Comparison of ENCODE assay signal across 8 cellular contexts in the genomic region with DNA sequence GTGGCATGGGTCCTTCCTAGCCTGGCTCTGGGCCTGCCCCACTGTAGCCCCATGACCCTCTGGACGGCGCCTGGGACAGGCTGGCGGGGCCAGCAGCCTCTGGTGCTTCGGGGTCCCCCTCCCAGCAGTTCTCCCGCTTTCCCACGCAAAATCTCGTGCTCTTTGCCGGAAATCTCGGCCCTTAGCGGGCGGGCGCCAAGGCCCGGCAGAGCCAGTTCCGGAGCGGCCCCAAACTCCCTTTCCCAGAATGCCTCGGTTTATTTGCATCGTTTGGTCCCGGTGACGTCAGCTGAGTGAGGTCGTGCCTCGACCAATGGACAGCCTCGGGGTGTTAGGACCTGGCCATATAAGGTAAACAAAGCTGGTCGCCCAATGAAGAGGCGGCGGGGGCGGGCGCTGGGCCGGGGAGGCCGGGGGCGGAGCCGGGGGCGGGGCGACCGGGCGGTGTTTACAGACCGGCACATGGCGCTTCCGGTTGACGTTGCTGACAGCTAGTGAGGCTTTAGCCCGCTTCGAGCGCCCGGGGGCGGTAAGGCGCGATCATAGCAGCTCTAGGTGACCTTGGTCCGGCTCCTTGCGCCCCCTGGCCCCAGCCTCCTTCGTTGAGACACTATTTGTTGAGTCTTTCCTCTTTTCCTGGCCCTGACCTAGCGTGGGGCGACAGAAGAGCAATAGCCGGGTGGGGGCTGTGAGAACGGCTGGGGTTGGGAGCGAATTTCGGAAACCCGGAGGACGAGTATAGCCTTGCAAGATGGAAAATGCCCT. TPM values are rescaled to one million over a fixed set of nuclear protein-coding genes. Genes with fewer than 3 reads are reported as not detected.
DNase-seq lines count a peak whose midpoint lies in the region; ATAC-seq and TF ChIP-seq lines count a peak whose summit lies in the region.

No MANE protein-coding gene starts in this region.

- peak overlapping the region; percentile 98 for H3K27ac Mint-ChIP-seq in activated T-helper 1 cell treated with anti-CD3 and anti-CD28 coated beads, Interleukin-12 subunit alpha, Interleukin-12 subunit beta, Interleukin-2, Interleukin-4 antibody, amounts not matched to agents 30 ng/mL and 10 ng/mL and 1 ng/mL, durations not matched to agents 14 hours and 24 hours and 36 hours
- peak overlapping the region; percentile 98 to 99 (median 99) for H3K27ac Mint-ChIP-seq in naive B cell
- H3K27ac Mint-ChIP-seq in stimulated activated memory B cell treated with anti-CD40 and anti-IgM and Interleukin-4, amounts not matched to agents 10 μg/mL and 1 μg/mL and 100 μg/mL, for 72 hours: peak overlapping the region; percentile 94

- H3K27me3 ChIP-seq in DOHH2 (ENCODE audit: control insufficient read depth, low read length) (no peaks in the 10 kb centered on the region), Peyer's patch (no peaks in the 10 kb centered on the region)

- H3K27ac ChIP-seq in DOHH2 (ENCODE audit: low read depth, low read length): peak overlapping the region; percentile 85
- peak overlapping the region; percentile 70 for H3K27ac ChIP-seq in KOPT-K1 (ENCODE audit: low read depth, low read length, poor library complexity, severe bottlenecking)
- H3K27ac ChIP-seq in Peyer's patch: peak overlapping the region; percentile 93 to 99 (median 96)

- H3K4me3 Mint-ChIP-seq in activated T-helper 1 cell treated with anti-CD3 and anti-CD28 coated beads, Interleukin-12 subunit alpha, Interleukin-12 subunit beta, Interleukin-2, Interleukin-4 antibody, amounts not matched to agents 30 ng/mL and 10 ng/mL and 1 ng/mL, durations not matched to agents 14 hours and 24 hours and 36 hours: peak overlapping the region; percentile 95
- H3K4me3 Mint-ChIP-seq in naive B cell: peak overlapping the region; percentile 89 to 98 (median 95)
- peak overlapping the region; percentile 90 for H3K4me3 Mint-ChIP-seq in stimulated activated memory B cell treated with anti-CD40 and anti-IgM and Interleukin-4, amounts not matched to agents 10 μg/mL and 1 μg/mL and 100 μg/mL, for 72 hours

- peak overlapping the region; percentile 94 for H3K4me3 ChIP-seq in DOHH2 (ENCODE audit: low read length)
- peak overlapping the region; percentile 52 to 97 (median 94) for H3K4me3 ChIP-seq in Peyer's patch

- peak; percentile 99 to 100 (median 100) for DNase-seq in Peyer's patch
- peak; percentile 98 for DNase-seq in activated T-helper 1 cell treated with anti-CD3 and anti-CD28 coated beads, Interleukin-12 subunit alpha, Interleukin-12 subunit beta, Interleukin-2, Interleukin-4 antibody, amounts not matched to agents 30 ng/mL and 10 ng/mL and 1 ng/mL, durations not matched to agents 14 hours and 24 hours and 36 hours (ENCODE audit: low spot score)
- peak; percentile 100 for DNase-seq in fibroblast of gingiva (ENCODE audit: low read depth)
- DNase-seq in naive B cell: peak; percentile 97

- H3K36me3 ChIP-seq in DOHH2 (ENCODE audit: control insufficient read depth, low read length) (no peaks in the 10 kb centered on the region), KOPT-K1 (ENCODE audit: insufficient read depth, low read length) (no peaks in the 10 kb centered on the region), Peyer's patch (no peaks in the 10 kb centered on the region)

- intact Hi-C loops in activated T-helper 1 cell treated with anti-CD3 and anti-CD28 coated beads, Interleukin-12 subunit alpha, Interleukin-12 subunit beta, Interleukin-2, Interleukin-4 antibody, amounts not matched to agents 30 ng/mL and 10 ng/mL and 1 ng/mL, durations not matched to agents 14 hours and 24 hours and 36 hours (cut with micrococcal nuclease): loop anchor here (1.0 to 5.0 kb wide), 11 partner anchors 8 to 364 kb away; a partner anchor contains a TSS

- peak overlapping the region; percentile 99 for H3K4me2 ChIP-seq in DOHH2 (ENCODE audit: low read length)

- H3K36me3 Mint-ChIP-seq in activated T-helper 1 cell treated with anti-CD3 and anti-CD28 coated beads, Interleukin-12 subunit alpha, Interleukin-12 subunit beta, Interleukin-2, Interleukin-4 antibody, amounts not matched to agents 30 ng/mL and 10 ng/mL and 1 ng/mL, durations not matched to agents 14 hours and 24 hours and 36 hours (ENCODE audit: low read depth): no peaks in the 10 kb centered on the region
- H3K36me3 Mint-ChIP-seq in naive B cell: no peaks in the 10 kb centered on the region
- no peaks in the 10 kb centered on the region for H3K36me3 Mint-ChIP-seq in stimulated activated memory B cell treated with anti-CD40 and anti-IgM and Interleukin-4, amounts not matched to agents 10 μg/mL and 1 μg/mL and 100 μg/mL, for 72 hours

- H3K4me1 Mint-ChIP-seq in activated T-helper 1 cell treated with anti-CD3 and anti-CD28 coated beads, Interleukin-12 subunit alpha, Interleukin-12 subunit beta, Interleukin-2, Interleukin-4 antibody, amounts not matched to agents 30 ng/mL and 10 ng/mL and 1 ng/mL, durations not matched to agents 14 hours and 24 hours and 36 hours (ENCODE audit: low read depth): peaks cover 16% of the 10 kb centered on the region
- peaks cover 15 to 36% (median 26%) of the 10 kb centered on the region in 3 donors for H3K4me1 Mint-ChIP-seq in naive B cell
- H3K4me1 Mint-ChIP-seq in stimulated activated memory B cell treated with anti-CD40 and anti-IgM and Interleukin-4, amounts not matched to agents 10 μg/mL and 1 μg/mL and 100 μg/mL, for 72 hours: peaks cover 41% of the 10 kb centered on the region

- peaks cover 8% of the 10 kb centered on the region; the same call in 1 of the 2 replicates for H3F3A ChIP-seq in DOHH2 (ENCODE audit: control insufficient read depth, insufficient read depth)

- H3K27me3 Mint-ChIP-seq in activated T-helper 1 cell treated with anti-CD3 and anti-CD28 coated beads, Interleukin-12 subunit alpha, Interleukin-12 subunit beta, Interleukin-2, Interleukin-4 antibody, amounts not matched to agents 30 ng/mL and 10 ng/mL and 1 ng/mL, durations not matched to agents 14 hours and 24 hours and 36 hours (ENCODE audit: insufficient read depth): peaks cover 2% of the 10 kb centered on the region
- no peaks in the 10 kb centered on the region for H3K27me3 Mint-ChIP-seq in naive B cell
- H3K27me3 Mint-ChIP-seq in stimulated activated memory B cell treated with anti-CD40 and anti-IgM and Interleukin-4, amounts not matched to agents 10 μg/mL and 1 μg/mL and 100 μg/mL, for 72 hours: no peaks in the 10 kb centered on the region

- H3K4me1 ChIP-seq in DOHH2 (ENCODE audit: control insufficient read depth, low read length) (peaks cover 35% of the 10 kb centered on the region), Peyer's patch (peaks cover 4 to 63% (median 23%) of the 10 kb centered on the region in 4 donors)

- no peaks in the 10 kb centered on the region for H3K9me3 Mint-ChIP-seq in activated T-helper 1 cell treated with anti-CD3 and anti-CD28 coated beads, Interleukin-12 subunit alpha, Interleukin-12 subunit beta, Interleukin-2, Interleukin-4 antibody, amounts not matched to agents 30 ng/mL and 10 ng/mL and 1 ng/mL, durations not matched to agents 14 hours and 24 hours and 36 hours
- no peaks in the 10 kb centered on the region for H3K9me3 Mint-ChIP-seq in naive B cell
- no peaks in the 10 kb centered on the region for H3K9me3 Mint-ChIP-seq in stimulated activated memory B cell treated with anti-CD40 and anti-IgM and Interleukin-4, amounts not matched to agents 10 μg/mL and 1 μg/mL and 100 μg/mL, for 72 hours

- TF ChIP-seq POLR2A in Peyer's patch (IDR thresholded peaks at IDR 0.05): peak; percentile 67 to 80

- ATAC-seq in GM21786 (IDR thresholded peaks at IDR 0.05; ENCODE audit: unreplicated experiment) (peak; percentile 78), naive B cell (ENCODE audit: low read depth in 2 of 2) (peak; percentile 85 to 87)
- peak; percentile 92 for ATAC-seq in stimulated activated memory B cell treated with anti-CD40 and anti-IgM and Interleukin-4, amounts not matched to agents 10 μg/mL and 1 μg/mL and 100 μg/mL, for 72 hours

- peaks cover 7% of the 10 kb centered on the region for H4K20me1 ChIP-seq in DOHH2 (ENCODE audit: control insufficient read depth, insufficient read depth, low read depth, low read length)

- H3K9me3 ChIP-seq in DOHH2 (ENCODE audit: control insufficient read depth, insufficient read depth, low read length): no peaks in the 10 kb centered on the region
- no peaks in the 10 kb centered on the region for H3K9me3 ChIP-seq in KOPT-K1 (ENCODE audit: insufficient read depth, low read length, poor library complexity, severe bottlenecking)
- H3K9me3 ChIP-seq in Peyer's patch: no peaks in the 10 kb centered on the region

- H3K79me2 ChIP-seq in DOHH2 (ENCODE audit: control insufficient read depth, low read length): peaks cover 46% of the 10 kb centered on the region

- no peaks in the 10 kb centered on the region for H3K9me2 ChIP-seq in DOHH2 (replicated peaks; ENCODE audit: control insufficient read depth, low read length)

- peak; percentile 67 for TF ChIP-seq CTCF in DOHH2 (IDR thresholded peaks at IDR 0.05; ENCODE audit: low read depth, low read length, poor library complexity, severe bottlenecking)
- TF ChIP-seq CTCF in Peyer's patch (IDR thresholded peaks at IDR 0.05): peak; percentile 9 to 36 (median 32)

RNA-seq across cellular contexts. Expression of a gene that starts 1.5 kb away (rescaled TPM):
- 10 to 100 TPM; 11.6 to 25.1 (median 18.1) TPM for total RNA-seq in Peyer's patch
- total RNA-seq in activated T-helper 1 cell treated with anti-CD3 and anti-CD28 coated beads, Interleukin-12 subunit alpha, Interleukin-12 subunit beta, Interleukin-2, Interleukin-4 antibody, amounts not matched to agents 30 ng/mL and 10 ng/mL and 1 ng/mL, durations not matched to agents 14 hours and 24 hours and 36 hours: 23.1 and 26.2 TPM in 2 replicates
- 1 to 10 TPM; 2.6 to 7.5 (median 5.0) TPM for polyA plus RNA-seq in naive B cell (ENCODE audit: low read depth in 6 of 6)

RNA-seq across cellular contexts. Expression of a gene that starts 8.4 kb away (rescaled TPM):
- 100 to 1,000 TPM in 2 of 4 donors, 10 to 100 TPM in 2; 74.1 to 147 (median 93.8) TPM for total RNA-seq in Peyer's patch
- 110 and 119 TPM in 2 replicates for total RNA-seq in activated T-helper 1 cell treated with anti-CD3 and anti-CD28 coated beads, Interleukin-12 subunit alpha, Interleukin-12 subunit beta, Interleukin-2, Interleukin-4 antibody, amounts not matched to agents 30 ng/mL and 10 ng/mL and 1 ng/mL, durations not matched to agents 14 hours and 24 hours and 36 hours
- polyA plus RNA-seq in naive B cell (ENCODE audit: low read depth in 6 of 6): 10 to 100 TPM in 1 of 6 donors, 1 to 10 TPM in 5; 3.9 to 10.6 (median 6.6) TPM

Comparison
In these comparisons a context has a peak if more than half of its experiments do, and no peak if none do; other contexts are left out.
1. Peak in every context shown above with its lines: DNase-seq, ATAC-seq, H3K4me3 ChIP-seq and H3K27ac ChIP-seq.